Comparison of ENCODE assay signal across 1 cellular context in the genomic region with DNA sequence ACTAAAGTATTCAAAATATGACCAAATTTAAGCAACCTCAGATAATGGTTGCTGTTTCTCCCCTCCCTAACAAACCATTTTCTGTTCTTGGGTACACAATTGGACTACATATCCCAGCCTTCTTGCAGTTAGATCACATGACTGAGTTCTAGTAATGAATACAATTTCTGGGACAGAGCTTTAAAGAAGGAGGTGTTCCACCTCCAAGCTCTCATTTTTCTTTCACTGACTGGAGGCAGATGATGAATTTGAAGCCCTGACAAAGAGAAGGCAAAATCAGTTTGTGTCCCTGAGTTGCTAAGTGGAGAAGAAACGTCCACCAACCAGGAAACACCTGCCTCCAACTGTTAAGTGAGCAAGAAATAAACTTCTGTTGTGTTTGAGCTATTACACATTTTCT.
TF ChIP-seq lines count a peak whose summit lies in the region.

No MANE protein-coding gene starts in this region.

TF ChIP-seq in K562, 482 proteins besides CTCF, POLR2A, EP300 and RAD21 (continued from another document):
- TF ChIP-seq, protein P1, sequence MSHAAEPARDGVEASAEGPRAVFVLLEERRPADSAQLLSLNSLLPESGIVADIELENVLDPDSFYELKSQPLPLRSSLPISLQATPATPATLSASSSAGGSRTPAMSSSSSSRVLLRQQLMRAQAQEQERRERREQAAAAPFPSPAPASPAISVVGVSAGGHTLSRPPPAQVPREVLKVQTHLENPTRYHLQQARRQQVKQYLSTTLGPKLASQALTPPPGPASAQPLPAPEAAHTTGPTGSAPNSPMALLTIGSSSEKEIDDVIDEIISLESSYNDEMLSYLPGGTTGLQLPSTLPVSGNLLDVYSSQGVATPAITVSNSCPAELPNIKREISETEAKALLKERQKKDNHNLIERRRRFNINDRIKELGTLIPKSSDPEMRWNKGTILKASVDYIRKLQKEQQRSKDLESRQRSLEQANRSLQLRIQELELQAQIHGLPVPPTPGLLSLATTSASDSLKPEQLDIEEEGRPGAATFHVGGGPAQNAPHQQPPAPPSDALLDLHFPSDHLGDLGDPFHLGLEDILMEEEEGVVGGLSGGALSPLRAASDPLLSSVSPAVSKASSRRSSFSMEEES (CRISPR knock-in tag; IDR thresholded peaks at IDR 0.05) = peak; percentile 90
- TF ChIP-seq, protein P2, sequence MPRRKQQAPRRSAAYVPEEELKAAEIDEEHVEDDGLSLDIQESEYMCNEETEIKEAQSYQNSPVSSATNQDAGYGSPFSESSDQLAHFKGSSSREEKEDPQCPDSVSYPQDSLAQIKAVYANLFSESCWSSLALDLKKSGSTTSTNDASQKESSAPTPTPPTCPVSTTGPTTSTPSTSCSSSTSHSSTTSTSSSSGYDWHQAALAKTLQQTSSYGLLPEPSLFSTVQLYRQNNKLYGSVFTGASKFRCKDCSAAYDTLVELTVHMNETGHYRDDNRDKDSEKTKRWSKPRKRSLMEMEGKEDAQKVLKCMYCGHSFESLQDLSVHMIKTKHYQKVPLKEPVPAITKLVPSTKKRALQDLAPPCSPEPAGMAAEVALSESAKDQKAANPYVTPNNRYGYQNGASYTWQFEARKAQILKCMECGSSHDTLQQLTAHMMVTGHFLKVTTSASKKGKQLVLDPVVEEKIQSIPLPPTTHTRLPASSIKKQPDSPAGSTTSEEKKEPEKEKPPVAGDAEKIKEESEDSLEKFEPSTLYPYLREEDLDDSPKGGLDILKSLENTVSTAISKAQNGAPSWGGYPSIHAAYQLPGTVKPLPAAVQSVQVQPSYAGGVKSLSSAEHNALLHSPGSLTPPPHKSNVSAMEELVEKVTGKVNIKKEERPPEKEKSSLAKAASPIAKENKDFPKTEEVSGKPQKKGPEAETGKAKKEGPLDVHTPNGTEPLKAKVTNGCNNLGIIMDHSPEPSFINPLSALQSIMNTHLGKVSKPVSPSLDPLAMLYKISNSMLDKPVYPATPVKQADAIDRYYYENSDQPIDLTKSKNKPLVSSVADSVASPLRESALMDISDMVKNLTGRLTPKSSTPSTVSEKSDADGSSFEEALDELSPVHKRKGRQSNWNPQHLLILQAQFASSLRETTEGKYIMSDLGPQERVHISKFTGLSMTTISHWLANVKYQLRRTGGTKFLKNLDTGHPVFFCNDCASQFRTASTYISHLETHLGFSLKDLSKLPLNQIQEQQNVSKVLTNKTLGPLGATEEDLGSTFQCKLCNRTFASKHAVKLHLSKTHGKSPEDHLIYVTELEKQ (CRISPR knock-in tag; IDR thresholded peaks at IDR 0.05) = no peak
- TF ChIP-seq NFIC (IDR thresholded peaks at IDR 0.05) (no peak), TOE1 (IDR thresholded peaks at IDR 0.05; ENCODE audit: borderline replicate concordance) (peak; percentile 74; the same call in 1 of the 2 replicates), TOE1 (CRISPR knock-in tag; IDR thresholded peaks at IDR 0.05; ENCODE audit: borderline replicate concordance, low read depth) (no peak), GABPB2 (CRISPR knock-in tag; conservative IDR thresholded peaks at IDR 0.05) (no peak), RAD51 (IDR thresholded peaks at IDR 0.05; ENCODE audit: borderline replicate concordance, low read depth) (peak; percentile 68; the same call in 1 of the 2 replicates), HCFC1 (IDR thresholded peaks at IDR 0.05; ENCODE audit: low read depth, low read length) (peak; percentile 70), TEAD1 (CRISPR knock-in tag; IDR thresholded peaks at IDR 0.05) (no peak), NR2C1 (IDR thresholded peaks at IDR 0.05) (no peak), NR2C1 (tag; IDR thresholded peaks at IDR 0.05) (no peak), DIDO1 (tag; IDR thresholded peaks at IDR 0.05; ENCODE audit: low read depth) (no peak)
- TF ChIP-seq, protein P3, sequence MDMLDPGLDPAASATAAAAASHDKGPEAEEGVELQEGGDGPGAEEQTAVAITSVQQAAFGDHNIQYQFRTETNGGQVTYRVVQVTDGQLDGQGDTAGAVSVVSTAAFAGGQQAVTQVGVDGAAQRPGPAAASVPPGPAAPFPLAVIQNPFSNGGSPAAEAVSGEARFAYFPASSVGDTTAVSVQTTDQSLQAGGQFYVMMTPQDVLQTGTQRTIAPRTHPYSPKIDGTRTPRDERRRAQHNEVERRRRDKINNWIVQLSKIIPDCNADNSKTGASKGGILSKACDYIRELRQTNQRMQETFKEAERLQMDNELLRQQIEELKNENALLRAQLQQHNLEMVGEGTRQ (CRISPR knock-in tag; IDR thresholded peaks at IDR 0.05) = peak; percentile 73
- TF ChIP-seq, protein P4, sequence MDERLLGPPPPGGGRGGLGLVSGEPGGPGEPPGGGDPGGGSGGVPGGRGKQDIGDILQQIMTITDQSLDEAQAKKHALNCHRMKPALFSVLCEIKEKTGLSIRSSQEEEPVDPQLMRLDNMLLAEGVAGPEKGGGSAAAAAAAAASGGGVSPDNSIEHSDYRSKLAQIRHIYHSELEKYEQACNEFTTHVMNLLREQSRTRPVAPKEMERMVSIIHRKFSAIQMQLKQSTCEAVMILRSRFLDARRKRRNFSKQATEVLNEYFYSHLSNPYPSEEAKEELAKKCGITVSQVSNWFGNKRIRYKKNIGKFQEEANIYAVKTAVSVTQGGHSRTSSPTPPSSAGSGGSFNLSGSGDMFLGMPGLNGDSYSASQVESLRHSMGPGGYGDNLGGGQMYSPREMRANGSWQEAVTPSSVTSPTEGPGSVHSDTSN (CRISPR knock-in tag; IDR thresholded peaks at IDR 0.05; ENCODE audit: low read depth) = no peak
- TF ChIP-seq, protein P4 (tag; conservative IDR thresholded peaks at IDR 0.05; ENCODE audit: low read depth) = no peak
